In genomic region chr6:137816688-137817087, GRCh38 we compare ENCODE assay signal across 22 cellular contexts. TPM values are rescaled to one million over a fixed set of nuclear protein-coding genes. Genes with fewer than 3 reads are reported as not detected.
DNase-seq lines count a peak whose midpoint lies in the region; ATAC-seq and TF ChIP-seq lines count a peak whose summit lies in the region.
"Had no signal": no experiment of that assay in that cellular context is flagged by ENCODE, and none has a peak within 500 bp of the region (broad histone marks: within the 10 kb centered on the region; RNA-seq: fewer than 3 reads in every experiment).

No MANE protein-coding gene starts in this region.

- H3K27ac ChIP-seq in HEK293 (ENCODE audit: extremely low read depth, low read depth, low read length) (no peak overlapping the region), adrenal gland (no peak overlapping the region)
- H3K27ac ChIP-seq: transverse colon had no signal

- peaks cover 57% of the 10 kb centered on the region for H3K4me1 Mint-ChIP-seq in activated CD8-positive, alpha-beta memory T cell treated with anti-CD3 and anti-CD28 coated beads, Interleukin-2, amount 10 ng/mL, durations not matched to agents 7 days and 5 days
- peaks cover 87% of the 10 kb centered on the region for H3K4me1 Mint-ChIP-seq in activated naive CD8-positive, alpha-beta T cell treated with anti-CD3 and anti-CD28 coated beads, Interleukin-2, amount 50 U/mL, for 24 hours
- peaks cover 60% of the 10 kb centered on the region for H3K4me1 Mint-ChIP-seq in stimulated activated effector memory CD8-positive, alpha-beta T cell treated with anti-CD3 and anti-CD28 coated beads, Interleukin-12 subunit alpha, Interleukin-12 subunit beta, amount 100 ng/mL, for 72 hours

- CTCF ChIA-PET in activated CD8-positive, alpha-beta memory T cell treated with anti-CD3 and anti-CD28 coated beads, Interleukin-2, amount 10 ng/mL, durations not matched to agents 7 days and 5 days (lab: Charles Lee): interaction anchor here (1.0 to 1.6 kb wide), 4 partner anchors 17 to 107 kb away, joined by 3 to 4 read pairs (median 3); no protein-coding TSS in a partner anchor
- CTCF ChIA-PET in HEK293 (lab: Yijun Ruan, JAX): interaction anchor here (0.6 to 1.0 kb wide), 2 partner anchors 17 to 745 kb away, joined by 3 to 5 read pairs; no protein-coding TSS in a partner anchor

- ATAC-seq in activated CD8-positive, alpha-beta memory T cell treated with anti-CD3 and anti-CD28 coated beads, Interleukin-2, amount 10 ng/mL, durations not matched to agents 7 days and 5 days: no peak
- ATAC-seq in activated naive CD8-positive, alpha-beta T cell treated with anti-CD3 and anti-CD28 coated beads, Interleukin-2, amount 50 U/mL, for 24 hours: no peak
- ATAC-seq in stimulated activated effector memory CD8-positive, alpha-beta T cell treated with anti-CD3 and anti-CD28 coated beads, Interleukin-12 subunit alpha, Interleukin-12 subunit beta, amount 100 ng/mL, for 72 hours: no peak
- ATAC-seq in HG03521 (IDR thresholded peaks at IDR 0.05; ENCODE audit: unreplicated experiment): no peak

- H3K4me3 Mint-ChIP-seq in activated CD8-positive, alpha-beta memory T cell treated with anti-CD3 and anti-CD28 coated beads, Interleukin-2, amount 10 ng/mL, durations not matched to agents 7 days and 5 days: no peak overlapping the region
- H3K4me3 Mint-ChIP-seq in activated naive CD8-positive, alpha-beta T cell treated with anti-CD3 and anti-CD28 coated beads, Interleukin-2, amount 50 U/mL, for 24 hours: no peak overlapping the region
- H3K4me3 Mint-ChIP-seq in stimulated activated effector memory CD8-positive, alpha-beta T cell treated with anti-CD3 and anti-CD28 coated beads, Interleukin-12 subunit alpha, Interleukin-12 subunit beta, amount 100 ng/mL, for 72 hours: peak overlapping the region; percentile 63
- H3K4me3 Mint-ChIP-seq: H9 had no signal

- H3K27me3 ChIP-seq in adrenal gland: no peaks in the 10 kb centered on the region
- H3K27me3 ChIP-seq: spleen, transverse colon had no signal

- no peak for DNase-seq in activated CD8-positive, alpha-beta memory T cell treated with anti-CD3 and anti-CD28 coated beads, Interleukin-2, amount 10 ng/mL, durations not matched to agents 7 days and 5 days
- no peak for DNase-seq in activated CD8-positive, alpha-beta memory T cell treated with anti-CD3 and anti-CD28 coated beads, Interleukin-2, amount 50 U/mL, for 48 hours
- DNase-seq in activated naive CD8-positive, alpha-beta T cell treated with anti-CD3 and anti-CD28 coated beads, Interleukin-2, amount 50 U/mL, for 24 hours: no peak
- no peak for DNase-seq in stimulated activated effector memory CD8-positive, alpha-beta T cell treated with anti-CD3 and anti-CD28 coated beads, Interleukin-12 subunit alpha, Interleukin-12 subunit beta, amount 100 ng/mL, for 72 hours (ENCODE audit: low spot score in 2 of 2)
- DNase-seq in adrenal gland (no peak), medulla oblongata (ENCODE audit: extremely low spot score) (no peak)
- DNase-seq: activated gamma-delta T cell; amniotic stem cell; cortex of kidney; glutamatergic neuron; H9; mesenchymal stem cell; NCI-H146; NCI-H510A treated with DMSO at 0.1 percent for 48 hours; RPMI8226; SK-N-SH; spleen; stimulated activated CD4-positive, alpha-beta T cell treated with anti-CD3 and anti-CD28 coated beads, Interleukin-4, amount 100 ng/mL, for 1 hour; T1000; transverse colon had no signal

- intact Hi-C loops in adrenal gland (cut with DNase I): no loop called here

- H3K27ac Mint-ChIP-seq in activated CD8-positive, alpha-beta memory T cell treated with anti-CD3 and anti-CD28 coated beads, Interleukin-2, amount 10 ng/mL, durations not matched to agents 7 days and 5 days: peak overlapping the region; percentile 83
- peak overlapping the region; percentile 5 for H3K27ac Mint-ChIP-seq in activated naive CD8-positive, alpha-beta T cell treated with anti-CD3 and anti-CD28 coated beads, Interleukin-2, amount 50 U/mL, for 24 hours
- peak overlapping the region; percentile 75 for H3K27ac Mint-ChIP-seq in stimulated activated effector memory CD8-positive, alpha-beta T cell treated with anti-CD3 and anti-CD28 coated beads, Interleukin-12 subunit alpha, Interleukin-12 subunit beta, amount 100 ng/mL, for 72 hours
- H3K27ac Mint-ChIP-seq: H9 had no signal

- POLR2A ChIA-PET in HEK293 (lab: Yijun Ruan, JAX): no interaction called here

- H3K9me3 ChIP-seq in HEK293 (ENCODE audit: control insufficient read depth, insufficient read depth, low read depth, low read length) (no peaks in the 10 kb centered on the region), adrenal gland (replicated peaks in 1 of 3) (no peaks in the 10 kb centered on the region)
- H3K9me3 ChIP-seq: SK-N-SH, spleen, transverse colon had no signal

- H3K4me3 ChIP-seq in HEK293 (ENCODE audit: low read depth, low read length) (no peak overlapping the region), adrenal gland (no peak overlapping the region)
- H3K4me3 ChIP-seq: spleen, transverse colon had no signal

- no peaks in the 10 kb centered on the region for H3K36me3 ChIP-seq in HEK293 (ENCODE audit: control insufficient read depth in 2 of 2, insufficient read depth in 1 of 2, low read length in 2 of 2)
- H3K36me3 ChIP-seq in adrenal gland (replicated peaks in 1 of 2): no peaks in the 10 kb centered on the region
- H3K36me3 ChIP-seq: spleen, transverse colon had no signal

- H3K36me3 Mint-ChIP-seq in activated CD8-positive, alpha-beta memory T cell treated with anti-CD3 and anti-CD28 coated beads, Interleukin-2, amount 10 ng/mL, durations not matched to agents 7 days and 5 days: peaks cover 1% of the 10 kb centered on the region
- H3K36me3 Mint-ChIP-seq in activated naive CD8-positive, alpha-beta T cell treated with anti-CD3 and anti-CD28 coated beads, Interleukin-2, amount 50 U/mL, for 24 hours (ENCODE audit: low read depth): peaks cover 3% of the 10 kb centered on the region
- no peaks in the 10 kb centered on the region for H3K36me3 Mint-ChIP-seq in stimulated activated effector memory CD8-positive, alpha-beta T cell treated with anti-CD3 and anti-CD28 coated beads, Interleukin-12 subunit alpha, Interleukin-12 subunit beta, amount 100 ng/mL, for 72 hours

- H3K9me3 Mint-ChIP-seq in activated CD8-positive, alpha-beta memory T cell treated with anti-CD3 and anti-CD28 coated beads, Interleukin-2, amount 10 ng/mL, durations not matched to agents 7 days and 5 days (ENCODE audit: low read depth): no peaks in the 10 kb centered on the region
- no peaks in the 10 kb centered on the region for H3K9me3 Mint-ChIP-seq in activated naive CD8-positive, alpha-beta T cell treated with anti-CD3 and anti-CD28 coated beads, Interleukin-2, amount 50 U/mL, for 24 hours
- no peaks in the 10 kb centered on the region for H3K9me3 Mint-ChIP-seq in stimulated activated effector memory CD8-positive, alpha-beta T cell treated with anti-CD3 and anti-CD28 coated beads, Interleukin-12 subunit alpha, Interleukin-12 subunit beta, amount 100 ng/mL, for 72 hours
- H3K9me3 Mint-ChIP-seq: H9 had no signal

- no peak for TF ChIP-seq POLR2A in adrenal gland (IDR thresholded peaks at IDR 0.05)

- no peaks in the 10 kb centered on the region for H3K27me3 Mint-ChIP-seq in activated CD8-positive, alpha-beta memory T cell treated with anti-CD3 and anti-CD28 coated beads, Interleukin-2, amount 10 ng/mL, durations not matched to agents 7 days and 5 days
- no peaks in the 10 kb centered on the region for H3K27me3 Mint-ChIP-seq in activated naive CD8-positive, alpha-beta T cell treated with anti-CD3 and anti-CD28 coated beads, Interleukin-2, amount 50 U/mL, for 24 hours

- 81 to 89% (median 82%) methylated on average over 2 of the region's 2 CpGs for WGBS in adrenal gland, 4 donors

- TF ChIP-seq CTCF in HEK293 (tag by site-specific recombination; IDR thresholded peaks at IDR 0.05): no peak
- no peak for TF ChIP-seq CTCF in adrenal gland (IDR thresholded peaks at IDR 0.05)

- H3K4me1 ChIP-seq in HEK293 (ENCODE audit: control insufficient read depth, insufficient read depth, low read length) (peaks cover under 1% of the 10 kb centered on the region; the same call in 1 of the 2 replicates), adrenal gland (replicated peaks in 1 of 2) (peaks cover 0 to 7% of the 10 kb centered on the region in 2 donors)

TF ChIP-seq in HEK293, 187 proteins besides CTCF, POLR2A, EP300 and RAD21:
- TF ChIP-seq INSM2 (tag by site-specific recombination; IDR thresholded peaks at IDR 0.05) (no peak), ZNF768 (tag by site-specific recombination; IDR thresholded peaks at IDR 0.05) (0 out of 2 replicates have a peak, but pooled peaks have one; percentile 38), ZNF140 (tag by site-specific recombination; IDR thresholded peaks at IDR 0.05) (no peak), BCL11A (tag by site-specific recombination; IDR thresholded peaks at IDR 0.05; ENCODE audit: low read depth) (no peak), ZNF571 (tag by site-specific recombination; IDR thresholded peaks at IDR 0.05) (no peak), ZNF792 (tag by site-specific recombination; IDR thresholded peaks at IDR 0.05) (no peak)

RNA-seq across cellular contexts. Expression of gene TNFAIP3, which starts 50.4 kb away (rescaled TPM):
- total RNA-seq in activated CD8-positive, alpha-beta memory T cell treated with anti-CD3 and anti-CD28 coated beads, Interleukin-2, amount 10 ng/mL, durations not matched to agents 7 days and 5 days: 100 to 1,000 TPM in 1 of 2 experiments, 10 to 100 TPM in 1; 86.7 to 225 TPM
- total RNA-seq in adrenal gland: 10 to 100 TPM in 7 of 8 donors, 1 to 10 TPM in 1; 5.0 to 29.7 (median 17.6) TPM
- polyA plus RNA-seq in adrenal gland: 10 to 100 TPM; 10.5 to 15.5 (median 13.9) TPM

Comparison
In these comparisons a context has a peak if more than half of its experiments do, and no peak if none do; other contexts are left out.
1. H3K27ac Mint-ChIP-seq: peak in every context shown above with its lines; median percentile 83 in activated CD8-positive, alpha-beta memory T cell treated with anti-CD3 and anti-CD28 coated beads, Interleukin-2, amount 10 ng/mL, durations not matched to agents 7 days and 5 days; 75 in stimulated activated effector memory CD8-positive, alpha-beta T cell treated with anti-CD3 and anti-CD28 coated beads, Interleukin-12 subunit alpha, Interleukin-12 subunit beta, amount 100 ng/mL, for 72 hours; 5 in activated naive CD8-positive, alpha-beta T cell treated with anti-CD3 and anti-CD28 coated beads, Interleukin-2, amount 50 U/mL, for 24 hours.